Comparison of ENCODE assay signal across 8 cellular contexts in genomic region chr6:84762941-84763396, GRCh38. TPM values are rescaled to one million over a fixed set of nuclear protein-coding genes. Genes with fewer than 3 reads are reported as not detected.
DNase-seq lines count a peak whose midpoint lies in the region; ATAC-seq, FAIRE-seq and TF ChIP-seq lines count a peak whose summit lies in the region.

No MANE protein-coding gene starts in this region.

- H3K4me3 ChIP-seq in AG10803 (ENCODE audit: low read length), result peak overlapping the region; percentile 73
- H3K4me3 ChIP-seq in esophagus squamous epithelium, result peak overlapping the region; percentile 25 to 68 (median 53)
- H3K4me3 ChIP-seq in neural progenitor cell, result peak overlapping the region; percentile 14

- POLR2A ChIA-PET in activated CD4-positive, alpha-beta memory T cell treated with anti-CD3 and anti-CD28 coated beads, Interleukin-2, amount 10 ng/mL, durations not matched to agents 7 days and 5 days (lab: Charles Lee), result no interaction called here

- H3K36me3 Mint-ChIP-seq in neural progenitor cell, result no peaks in the 10 kb centered on the region
- H3K36me3 Mint-ChIP-seq in activated CD4-positive, alpha-beta memory T cell treated with anti-CD3 and anti-CD28 coated beads, Interleukin-2, amount 10 ng/mL, durations not matched to agents 7 days and 5 days (ENCODE audit: low read depth), result peaks cover 14% of the 10 kb centered on the region

- H3K4me1 ChIP-seq in esophagus squamous epithelium (peaks cover 0 to 27% (median 0%) of the 10 kb centered on the region in 3 donors), neural progenitor cell (peaks cover 9% of the 10 kb centered on the region)

- peak overlapping the region; percentile 73 for H3K4me2 ChIP-seq in neural progenitor cell

- peaks cover 73% of the 10 kb centered on the region for H3K27me3 Mint-ChIP-seq in neural progenitor cell (ENCODE audit: insufficient read depth, low read depth)
- peaks cover 50% of the 10 kb centered on the region for H3K27me3 Mint-ChIP-seq in activated CD4-positive, alpha-beta memory T cell treated with anti-CD3 and anti-CD28 coated beads, Interleukin-2, amount 10 ng/mL, durations not matched to agents 7 days and 5 days
- H3K27me3 Mint-ChIP-seq in stimulated activated naive CD8-positive, alpha-beta T cell treated with anti-CD3 and anti-CD28 coated beads, Interleukin-15, amount 100 ng/mL, for 72 hours, result peaks cover 73% of the 10 kb centered on the region

- DNase-seq in AG10803 (ENCODE audit: low read depth) (peak; percentile 67), NCI-H2227 (lab: John Stamatoyannopoulos, UW; ENCODE audit: unreplicated experiment) (peak; percentile 46), esophagus squamous epithelium (lab: John Stamatoyannopoulos, UW) (no peak), neural progenitor cell (ENCODE audit: low spot score) (peak; percentile 55), H54 (ENCODE audit: insufficient read length, low spot score) (no peak)
- no peak for DNase-seq in activated CD4-positive, alpha-beta memory T cell treated with anti-CD3 and anti-CD28 coated beads, Interleukin-2, amount 10 ng/mL, durations not matched to agents 7 days and 5 days
- no peak for DNase-seq in stimulated activated naive CD8-positive, alpha-beta T cell treated with anti-CD3 and anti-CD28 coated beads, Interleukin-15, amount 100 ng/mL, for 72 hours

- whole genome bisulfite sequencing in esophagus squamous epithelium, 2 donors, result 9% methylated on average over 15 of the region's 38 CpGs; no CpG with 5 or more reads in 1 of the 2 donors

- H3K4me3 Mint-ChIP-seq in neural progenitor cell, result peak overlapping the region; percentile 87
- H3K4me3 Mint-ChIP-seq in activated CD4-positive, alpha-beta memory T cell treated with anti-CD3 and anti-CD28 coated beads, Interleukin-2, amount 10 ng/mL, durations not matched to agents 7 days and 5 days, result no peak overlapping the region
- H3K4me3 Mint-ChIP-seq in stimulated activated naive CD8-positive, alpha-beta T cell treated with anti-CD3 and anti-CD28 coated beads, Interleukin-15, amount 100 ng/mL, for 72 hours, result peak overlapping the region in 1 of 2 donors; percentile 44

- H3K27ac ChIP-seq in esophagus squamous epithelium (peak overlapping the region; percentile 74 to 93 (median 88)), neural progenitor cell (no peak overlapping the region)

- H4K20me1 ChIP-seq in neural progenitor cell (ENCODE audit: low read depth), result peaks cover 61% of the 10 kb centered on the region

- no peak overlapping the region for H3K9ac ChIP-seq in neural progenitor cell

- no peak for FAIRE-seq in H54 (lab: Jason Lieb, UNC)

- no peak for TF ChIP-seq POLR2A in esophagus squamous epithelium (IDR thresholded peaks at IDR 0.05)
- no peak for TF ChIP-seq POLR2A in H54 (IDR thresholded peaks at IDR 0.05; ENCODE audit: low read depth, low read length)

- H3F3A ChIP-seq in neural progenitor cell (ENCODE audit: low read depth), result peaks cover 11% of the 10 kb centered on the region

- H3K36me3 ChIP-seq in esophagus squamous epithelium (no peaks in the 10 kb centered on the region), neural progenitor cell (no peaks in the 10 kb centered on the region)

- TF ChIP-seq CTCF in AG10803 (conservative IDR thresholded peaks at IDR 0.05; ENCODE audit: low read length) (no peak), esophagus squamous epithelium (IDR thresholded peaks at IDR 0.05) (peak in 1 of 6 experiments; percentile 8), neural progenitor cell (IDR thresholded peaks at IDR 0.05) (no peak)

- H3K4me1 Mint-ChIP-seq in neural progenitor cell, result peaks cover 20% of the 10 kb centered on the region
- peaks cover 4% of the 10 kb centered on the region for H3K4me1 Mint-ChIP-seq in activated CD4-positive, alpha-beta memory T cell treated with anti-CD3 and anti-CD28 coated beads, Interleukin-2, amount 10 ng/mL, durations not matched to agents 7 days and 5 days
- H3K4me1 Mint-ChIP-seq in stimulated activated naive CD8-positive, alpha-beta T cell treated with anti-CD3 and anti-CD28 coated beads, Interleukin-15, amount 100 ng/mL, for 72 hours, result peaks cover 29% of the 10 kb centered on the region

- peak overlapping the region; percentile 51 for H2AFZ ChIP-seq in neural progenitor cell (replicated peaks)

- no peak for ATAC-seq in GM21717 (IDR thresholded peaks at IDR 0.05; ENCODE audit: unreplicated experiment)
- ATAC-seq in stimulated activated naive CD8-positive, alpha-beta T cell treated with anti-CD3 and anti-CD28 coated beads, Interleukin-15, amount 100 ng/mL, for 72 hours, result no peak

- H3K27me3 ChIP-seq in esophagus squamous epithelium (peaks cover 0 to 94% (median 25%) of the 10 kb centered on the region in 4 donors), neural progenitor cell (peaks cover 100% of the 10 kb centered on the region)

- H3K9me3 Mint-ChIP-seq in neural progenitor cell, result no peaks in the 10 kb centered on the region
- H3K9me3 Mint-ChIP-seq in activated CD4-positive, alpha-beta memory T cell treated with anti-CD3 and anti-CD28 coated beads, Interleukin-2, amount 10 ng/mL, durations not matched to agents 7 days and 5 days, result no peaks in the 10 kb centered on the region
- peaks cover 5% of the 10 kb centered on the region in 2 donors for H3K9me3 Mint-ChIP-seq in stimulated activated naive CD8-positive, alpha-beta T cell treated with anti-CD3 and anti-CD28 coated beads, Interleukin-15, amount 100 ng/mL, for 72 hours

- no peaks in the 10 kb centered on the region for H3K79me2 ChIP-seq in neural progenitor cell (ENCODE audit: low read depth)

- H3K9me3 ChIP-seq in esophagus squamous epithelium (peaks cover 0 to 10% (median 6%) of the 10 kb centered on the region in 3 donors), neural progenitor cell (ENCODE audit: low read depth) (no peaks in the 10 kb centered on the region)

- no peak overlapping the region for H3K27ac Mint-ChIP-seq in neural progenitor cell
- no peak overlapping the region for H3K27ac Mint-ChIP-seq in activated CD4-positive, alpha-beta memory T cell treated with anti-CD3 and anti-CD28 coated beads, Interleukin-2, amount 10 ng/mL, durations not matched to agents 7 days and 5 days
- peak overlapping the region in 1 of 2 donors; percentile 34 for H3K27ac Mint-ChIP-seq in stimulated activated naive CD8-positive, alpha-beta T cell treated with anti-CD3 and anti-CD28 coated beads, Interleukin-15, amount 100 ng/mL, for 72 hours

- CTCF ChIA-PET in activated CD4-positive, alpha-beta memory T cell treated with anti-CD3 and anti-CD28 coated beads, Interleukin-2, amount 10 ng/mL, durations not matched to agents 7 days and 5 days (lab: Charles Lee), result no interaction called here

- intact Hi-C loops in esophagus squamous epithelium (cut with DNase I), result no loop called here

RNA-seq across cellular contexts. Expression of gene TBX18, which starts 1.4 kb away (rescaled TPM):
- total RNA-seq in esophagus squamous epithelium (1 to 10 TPM in 2 of 4 donors, under 1 TPM in 2; 0.15 to 4.4 (median 1.9) TPM), neural progenitor cell (ENCODE audit: low replicate concordance) (not detected in 2 replicates)
- not detected for total RNA-seq in activated CD4-positive, alpha-beta memory T cell treated with anti-CD3 and anti-CD28 coated beads, Interleukin-2, amount 10 ng/mL, durations not matched to agents 7 days and 5 days

Comparison
In these comparisons a context has a peak if more than half of its experiments do, and no peak if none do; other contexts are left out.
1. DNase-seq: peak in AG10803 (single experiment), NCI-H2227 (single experiment) and neural progenitor cell (single experiment); none in esophagus squamous epithelium (single experiment), H54 (single experiment), activated CD4-positive, alpha-beta memory T cell treated with anti-CD3 and anti-CD28 coated beads, Interleukin-2, amount 10 ng/mL, durations not matched to agents 7 days and 5 days (single experiment) and stimulated activated naive CD8-positive, alpha-beta T cell treated with anti-CD3 and anti-CD28 coated beads, Interleukin-15, amount 100 ng/mL, for 72 hours (0 of 2).
2. H3K4me3 ChIP-seq: peak in every context shown above with its lines; median percentile 73 in AG10803; 53 in esophagus squamous epithelium; 14 in neural progenitor cell.